ENCODE assay signal across 1 cellular context in genomic region chr20:46939031-46939430, GRCh38.
TF ChIP-seq lines count a peak whose summit lies in the region.

No MANE protein-coding gene starts in this region.

TF ChIP-seq in endothelial cell of umbilical vein, 7 proteins besides CTCF, POLR2A, EP300 and RAD21 (continued from another document):
- TF ChIP-seq, protein P1, sequence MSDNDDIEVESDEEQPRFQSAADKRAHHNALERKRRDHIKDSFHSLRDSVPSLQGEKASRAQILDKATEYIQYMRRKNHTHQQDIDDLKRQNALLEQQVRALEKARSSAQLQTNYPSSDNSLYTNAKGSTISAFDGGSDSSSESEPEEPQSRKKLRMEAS (IDR thresholded peaks at IDR 0.05; ENCODE audit: insufficient read depth, insufficient read length): no peak
- TF ChIP-seq FOS (IDR thresholded peaks at IDR 0.05; ENCODE audit: borderline replicate concordance, insufficient read depth, low read length): no peak
TF ChIP-seq in endothelial cell of umbilical vein: peak in this region for 0.
